In the genomic region with DNA sequence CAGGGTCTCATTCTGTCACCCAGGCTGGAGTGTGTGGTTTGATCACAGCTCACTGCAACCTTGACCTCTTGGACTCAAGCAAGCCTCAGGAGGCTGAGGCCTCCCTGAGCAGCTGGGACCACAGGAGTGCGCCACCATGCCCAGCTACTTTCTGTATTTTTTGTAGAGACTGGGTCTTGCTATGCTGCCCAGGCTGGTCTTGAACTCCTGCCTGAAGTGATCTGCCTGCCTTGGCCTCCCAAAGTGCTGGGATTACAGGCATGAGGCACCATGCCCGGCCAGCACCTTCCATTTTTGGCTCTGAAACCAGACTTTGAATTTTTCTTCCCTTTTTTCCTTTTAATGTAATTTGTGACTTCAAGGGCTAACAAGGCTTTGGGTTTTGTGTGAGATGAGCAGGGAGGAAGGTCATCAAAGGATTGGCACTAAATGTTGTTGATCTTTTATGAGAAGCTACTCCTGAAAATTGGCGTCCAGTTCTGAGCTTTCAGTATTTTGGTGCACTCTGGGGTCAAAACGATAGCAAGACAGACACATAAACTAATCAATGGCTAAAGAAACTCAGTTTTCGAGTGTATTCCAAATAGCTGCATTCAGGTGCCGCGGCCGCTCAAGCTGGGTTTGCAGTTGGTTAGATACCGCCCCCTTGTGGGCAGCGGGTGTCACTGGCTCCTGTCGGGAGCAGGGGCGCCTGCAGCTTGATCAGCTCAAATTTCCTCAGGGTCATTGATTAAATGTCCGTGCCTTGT, we compare ENCODE assay signal across 7 cellular contexts. TPM values are rescaled to one million over a fixed set of nuclear protein-coding genes. Genes with fewer than 3 reads are reported as not detected.
DNase-seq lines count a peak whose midpoint lies in the region; ATAC-seq, FAIRE-seq and TF ChIP-seq lines count a peak whose summit lies in the region.

No MANE protein-coding gene starts in this region.

- H3K9me3 Mint-ChIP-seq in MCF 10A (ENCODE audit: unreplicated experiment), result no peaks in the 10 kb centered on the region

- H3K4me1 Mint-ChIP-seq in MCF 10A (ENCODE audit: insufficient read depth, unreplicated experiment), result peaks cover 12% of the 10 kb centered on the region

- no peak overlapping the region for H3K4me3 Mint-ChIP-seq in MCF 10A (ENCODE audit: unreplicated experiment)

- no peak overlapping the region for H3K27ac ChIP-seq in VCaP

- CTCF ChIA-PET in MCF 10A (lab: Yijun Ruan, JAX), result interaction anchor here (0.7 to 12.4 kb wide), 50 partner anchors 9 to 380 kb away, joined by 3 to 487 read pairs (median 4); a partner anchor contains a TSS

- peak; percentile 56 for DNase-seq in GM12891 (ENCODE audit: insufficient read length, low spot score)
- peak; percentile 47 for DNase-seq in NCI-H2107 (lab: John Stamatoyannopoulos, UW)
- DNase-seq in MCF 10A (ENCODE audit: unreplicated experiment), result peak; percentile 85
- DNase-seq in inferior parietal cortex (ENCODE audit: extremely low spot score), result peak; percentile 87
- peak; percentile 88 for DNase-seq in stimulated activated CD4-positive, alpha-beta T cell treated with anti-CD3 and anti-CD28 coated beads, Interleukin-15, amount 100 ng/mL, for 24 hours

- H3K36me3 Mint-ChIP-seq in MCF 10A (ENCODE audit: insufficient read depth, unreplicated experiment), result no peaks in the 10 kb centered on the region

- TF ChIP-seq POLR2A in GM12891 (IDR thresholded peaks at IDR 0.05; ENCODE audit: low read depth, low read length), result no peak

- no TSS peak for BruUV-seq in MCF 10A (replicated peaks; lab: Mats Ljungman, UMichigan)

- intact Hi-C loops in MCF 10A (cut with micrococcal nuclease), result loop anchor here (1.0 to 2.0 kb wide), 5 partner anchors 52 to 186 kb away; a partner anchor contains a TSS

- FAIRE-seq in GM12891 (lab: Jason Lieb, UNC), result peak; percentile 92

- TF ChIP-seq CTCF in VCaP (conservative IDR thresholded peaks at IDR 0.05), result peak; percentile 99
- peak; percentile 94 for TF ChIP-seq CTCF in MCF 10A (IDR thresholded peaks at IDR 0.05; ENCODE audit: unreplicated experiment)

- peak; percentile 87 for ATAC-seq in HG02798 (IDR thresholded peaks at IDR 0.05; ENCODE audit: poor library complexity, unreplicated experiment)

- no peaks in the 10 kb centered on the region for H3K27me3 Mint-ChIP-seq in MCF 10A (ENCODE audit: insufficient read depth, unreplicated experiment)

- POLR2A ChIA-PET in MCF 10A (lab: Yijun Ruan, JAX), result interaction anchor here (0.6 to 1.7 kb wide), 9 partner anchors 35 to 184 kb away, joined by 3 to 25 read pairs (median 3); no protein-coding TSS in a partner anchor

- H3K27ac Mint-ChIP-seq in MCF 10A (ENCODE audit: low read depth, unreplicated experiment), result no peak overlapping the region

TF ChIP-seq in GM12891, 5 proteins besides CTCF, POLR2A, EP300 and RAD21:
- no peak for TF ChIP-seq SPI1 (IDR thresholded peaks at IDR 0.05; ENCODE audit: low read depth, low read length)
- TF ChIP-seq PAX5 (IDR thresholded peaks at IDR 0.05; ENCODE audit: insufficient read depth, low read length, severe bottlenecking), result no peak
- TF ChIP-seq TAF1 (IDR thresholded peaks at IDR 0.05; ENCODE audit: low read depth, low read length), result no peak
- no peak for TF ChIP-seq POLR2AphosphoS5 (IDR thresholded peaks at IDR 0.05; ENCODE audit: low read depth, low read length)
- no peak for TF ChIP-seq POU2F2 (IDR thresholded peaks at IDR 0.05; ENCODE audit: low read depth, low read length)

RNA-seq across cellular contexts. Expression of a gene that starts 51.9 kb away (rescaled TPM):
- not detected for polyA plus RNA-seq in GM12891 (2012; ENCODE audit: low read depth, missing spikeins)
- 86.1 and 91.9 TPM in 2 replicates for total RNA-seq in MCF 10A (2022)
